8 cellular contexts compared by ENCODE assay signal in the genomic region with DNA sequence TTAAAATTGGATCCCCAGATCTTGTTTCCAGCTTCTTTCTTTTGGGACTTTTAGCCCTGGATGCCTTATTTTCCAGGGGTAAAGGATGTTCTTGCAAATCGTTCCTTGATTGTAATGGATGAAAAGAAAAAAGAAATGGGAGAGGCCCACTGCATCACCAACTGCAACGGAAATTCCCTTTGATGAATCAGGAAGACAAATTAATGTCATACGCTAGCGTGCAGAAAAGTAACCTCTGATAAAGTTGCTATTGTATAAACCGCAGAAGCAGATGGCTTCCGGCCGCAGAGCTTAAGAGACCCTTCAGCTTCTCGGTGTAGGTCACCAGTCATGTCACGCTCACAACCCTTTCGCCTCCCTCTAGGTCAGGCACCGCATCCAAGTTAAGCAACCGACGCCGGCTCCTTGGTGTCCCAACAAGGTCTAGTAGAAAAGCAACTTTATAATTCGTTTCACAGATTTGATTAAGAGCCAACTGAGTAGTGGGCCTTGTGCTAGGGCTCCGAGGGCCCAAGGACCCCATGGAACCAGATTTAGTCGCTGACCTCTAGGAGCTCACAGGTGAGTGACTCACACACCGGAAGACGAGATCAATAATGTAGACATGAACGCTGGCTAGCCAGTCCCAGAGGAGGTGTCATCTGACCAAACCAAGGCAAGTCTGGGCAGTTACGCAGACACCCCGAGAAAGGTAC. TPM values are rescaled to one million over a fixed set of nuclear protein-coding genes. Genes with fewer than 3 reads are reported as not detected.
DNase-seq lines count a peak whose midpoint lies in the region; ATAC-seq and TF ChIP-seq lines count a peak whose summit lies in the region.

No MANE protein-coding gene starts in this region.

- peak; percentile 46 for DNase-seq in A673 (ENCODE audit: low spot score)
- peak; percentile 94 for DNase-seq in OCI-LY7 (ENCODE audit: low spot score)
- DNase-seq in activated T-cell treated with anti-CD3 and anti-CD28 coated beads, Interleukin-2, amount 50 U/mL, for 4 hours, result peak; percentile 67
- peak; percentile 88 for DNase-seq in fibroblast of pulmonary artery (ENCODE audit: low read depth)
- DNase-seq in omental fat pad (ENCODE audit: low spot score), result peak; percentile 44

- H3K36me3 Mint-ChIP-seq in activated T-cell treated with anti-CD3 and anti-CD28 coated beads, Interleukin-2, amount 50 U/mL, for 4 hours (ENCODE audit: insufficient read depth), result peaks cover 16% of the 10 kb centered on the region

- H4K20me1 ChIP-seq in OCI-LY7 (ENCODE audit: insufficient read depth, low read length), result peaks cover 28% of the 10 kb centered on the region

- H3K4me3 ChIP-seq in A673 (ENCODE audit: low read depth, low read length, poor library complexity, severe bottlenecking), result peak overlapping the region; percentile 67
- peak overlapping the region; percentile 79 for H3K4me3 ChIP-seq in OCI-LY7 (ENCODE audit: low read depth, low read length, poor library complexity, severe bottlenecking)
- H3K4me3 ChIP-seq in fibroblast of pulmonary artery (replicated peaks; ENCODE audit: low read depth, low read length), result peak overlapping the region; percentile 96
- H3K4me3 ChIP-seq in thymus (ENCODE audit: low read length), result peak overlapping the region; percentile 95

- H3K79me2 ChIP-seq in OCI-LY7 (ENCODE audit: insufficient read depth, low read depth, low read length), result peaks cover 74% of the 10 kb centered on the region

- CTCF ChIA-PET in A673 (lab: Charles Lee) (interaction anchor here (0.5 kb wide), 1 partner anchor 41 kb away, joined by 3 read pairs; no protein-coding TSS in a partner anchor), OCI-LY7 (lab: Charles Lee; ENCODE audit: unreplicated experiment) (interaction anchor here (0.6 to 1.6 kb wide), 2 partner anchors 10 to 865 kb away, joined by 3 to 4 read pairs; partner anchors contain the start of gene TMX2)

- peak overlapping the region; percentile 95 for H3K4me3 Mint-ChIP-seq in activated T-cell treated with anti-CD3 and anti-CD28 coated beads, Interleukin-2, amount 50 U/mL, for 4 hours

- TSS peak; percentile 67 for BruUV-seq in A673 (replicated peaks; lab: Mats Ljungman, UMichigan)
- no TSS peak for BruUV-seq in OCI-LY7 (replicated peaks; lab: Mats Ljungman, UMichigan)

- H3K4me1 Mint-ChIP-seq in activated T-cell treated with anti-CD3 and anti-CD28 coated beads, Interleukin-2, amount 50 U/mL, for 4 hours (ENCODE audit: low read depth), result peaks cover 62% of the 10 kb centered on the region

- peak overlapping the region; percentile 16; the same call in 1 of the 2 replicates for H2AFZ ChIP-seq in OCI-LY7 (ENCODE audit: low read length)

- ATAC-seq in HG03066 (IDR thresholded peaks at IDR 0.05; ENCODE audit: low read depth, unreplicated experiment), result peak; percentile 52
- peak; percentile 31 to 36 for ATAC-seq in activated T-cell treated with anti-CD3 and anti-CD28 coated beads, Interleukin-2, amount 50 U/mL, for 4 hours
- peak; percentile 1 for ATAC-seq in omental fat pad (ENCODE audit: low FRiP score)

- no peaks in the 10 kb centered on the region for H3K9me2 ChIP-seq in OCI-LY7 (ENCODE audit: insufficient read depth, low read length)

- TF ChIP-seq CTCF in A673 (conservative IDR thresholded peaks at IDR 0.05; ENCODE audit: low read depth, low read length) (no peak), OCI-LY7 (conservative IDR thresholded peaks at IDR 0.05; ENCODE audit: low read length) (no peak), fibroblast of pulmonary artery (IDR thresholded peaks at IDR 0.05; ENCODE audit: low read length, missing control alignments) (no peak), omental fat pad (IDR thresholded peaks at IDR 0.05) (no peak)

- no peaks in the 10 kb centered on the region for H3K27me3 Mint-ChIP-seq in activated T-cell treated with anti-CD3 and anti-CD28 coated beads, Interleukin-2, amount 50 U/mL, for 4 hours (ENCODE audit: low read depth)

- peak overlapping the region; percentile 96 for H3K4me2 ChIP-seq in OCI-LY7 (ENCODE audit: low read length)

- H3K36me3 ChIP-seq in A673 (ENCODE audit: insufficient read depth, low read length, poor library complexity, severe bottlenecking), result peaks cover 4% of the 10 kb centered on the region
- peaks cover 28% of the 10 kb centered on the region for H3K36me3 ChIP-seq in OCI-LY7 (ENCODE audit: insufficient read depth, low read length)
- no peaks in the 10 kb centered on the region for H3K36me3 ChIP-seq in thymus (ENCODE audit: control insufficient read depth, insufficient read depth)

- intact Hi-C loops in A673 (cut with micrococcal nuclease; ENCODE audit: unreplicated experiment), result loop anchor here (1.0 to 10.0 kb wide), 6 partner anchors 98 to 1253 kb away; partner anchors contain the start of genes TNKS1BP1 and YPEL4
- intact Hi-C loops in OCI-LY7 (cut with micrococcal nuclease; ENCODE audit: unreplicated experiment), result loop anchor here (1.0 to 5.0 kb wide), 11 partner anchors 52 to 1250 kb away; partner anchors contain the start of genes FAM111B, OSBP, SELENOH and ZDHHC5

- no peaks in the 10 kb centered on the region for H3K9me3 Mint-ChIP-seq in activated T-cell treated with anti-CD3 and anti-CD28 coated beads, Interleukin-2, amount 50 U/mL, for 4 hours

- peak; percentile 66 for TF ChIP-seq POLR2A in GM18526 (IDR thresholded peaks at IDR 0.05; ENCODE audit: extremely low read depth, insufficient read length)

- H3K9me3 ChIP-seq in A673 (ENCODE audit: low read depth, low read length, poor library complexity, severe bottlenecking) (no peaks in the 10 kb centered on the region), OCI-LY7 (ENCODE audit: low read length) (no peaks in the 10 kb centered on the region), thymus (ENCODE audit: control insufficient read depth) (no peaks in the 10 kb centered on the region)

- under 1% methylated on average over 22 of the region's 22 CpGs for WGBS in thymus

- POLR2A ChIA-PET in A673 (lab: Charles Lee; ENCODE audit: low non-redundant PET), result no interaction called here
- POLR2A ChIA-PET in OCI-LY7 (lab: Charles Lee), result interaction anchor here (0.6 to 2.8 kb wide), 8 partner anchors 10 to 696 kb away, joined by 3 to 21 read pairs (median 5); no protein-coding TSS in a partner anchor

- peak overlapping the region; percentile 100 for H3K27ac ChIP-seq in A673 (ENCODE audit: low read depth, low read length, poor library complexity, severe bottlenecking)
- H3K27ac ChIP-seq in OCI-LY7 (ENCODE audit: low read depth, low read length, poor library complexity, severe bottlenecking), result peak overlapping the region; percentile 95
- H3K27ac ChIP-seq in thymus (ENCODE audit: low read depth), result peak overlapping the region; percentile 100

- H3K4me1 ChIP-seq in A673 (ENCODE audit: insufficient read depth, low read length, poor library complexity, severe bottlenecking) (peaks cover 25% of the 10 kb centered on the region), OCI-LY7 (ENCODE audit: insufficient read depth, low read length, poor library complexity, severe bottlenecking) (peaks cover 41% of the 10 kb centered on the region), thymus (ENCODE audit: control insufficient read depth, insufficient read depth, low read length) (peaks cover 19% of the 10 kb centered on the region)

- H3K27me3 ChIP-seq in A673 (replicated peaks; ENCODE audit: insufficient read depth, low read depth, low read length, poor library complexity), result no peaks in the 10 kb centered on the region
- no peaks in the 10 kb centered on the region for H3K27me3 ChIP-seq in thymus (ENCODE audit: control insufficient read depth, insufficient read depth)

RNA-seq across cellular contexts. Expression of gene ZFP91, which starts 1.3 kb away (rescaled TPM):
- 73.2 and 74.3 TPM in 2 replicates for total RNA-seq in A673 (2021)
- 36.9 and 38.7 TPM in 2 replicates for total RNA-seq in OCI-LY7 (2014; rRNA removed; shearing (Covaris generic))
- 50.9 and 60.5 TPM in 2 replicates for total RNA-seq in OCI-LY7 (2022)
- 10 to 100 TPM; 54.8 to 60.4 (median 54.9) TPM for total RNA-seq in activated T-cell treated with anti-CD3 and anti-CD28 coated beads, Interleukin-2, amount 50 U/mL, for 4 hours
- 10 to 100 TPM; 40.9 to 49.8 (median 46.6) TPM for total RNA-seq in omental fat pad
- 20.2 TPM for polyA plus RNA-seq in thymus

RNA-seq across cellular contexts. Expression of gene LPXN, which starts 1.9 kb away (rescaled TPM):
- total RNA-seq in A673 (2021) (3.3 and 3.8 TPM in 2 replicates), OCI-LY7 (2022) (129 and 130 TPM in 2 replicates), omental fat pad (10 to 100 TPM in 3 of 4 donors, 1 to 10 TPM in 1; 9.8 to 40.7 (median 15.1) TPM)
- 64.1 and 79.3 TPM in 2 replicates for total RNA-seq in OCI-LY7 (2014; rRNA removed; shearing (Covaris generic))
- total RNA-seq in activated T-cell treated with anti-CD3 and anti-CD28 coated beads, Interleukin-2, amount 50 U/mL, for 4 hours, result 100 to 1,000 TPM; 102 to 116 (median 115) TPM
- 58.8 TPM for polyA plus RNA-seq in thymus

RNA-seq across cellular contexts. Expression of gene CNTF, which starts 44.9 kb away (rescaled TPM):
- total RNA-seq in A673 (2021) (5.1 and 5.5 TPM in 2 replicates), OCI-LY7 (2022) (3.3 and 3.5 TPM in 2 replicates), omental fat pad (1 to 10 TPM; 2.1 to 2.5 (median 2.4) TPM)
- 3.1 and 3.4 TPM in 2 replicates for total RNA-seq in OCI-LY7 (2014; rRNA removed; shearing (Covaris generic))
- total RNA-seq in activated T-cell treated with anti-CD3 and anti-CD28 coated beads, Interleukin-2, amount 50 U/mL, for 4 hours, result 1 to 10 TPM; 3.5 to 4.3 (median 3.6) TPM
- polyA plus RNA-seq in thymus, result 0.16 TPM

Comparison
In these comparisons a context has a peak if more than half of its experiments do, and no peak if none do; other contexts are left out.
1. Peak in every context shown above with its lines: DNase-seq, ATAC-seq, H3K4me3 ChIP-seq and H3K27ac ChIP-seq.
2. DNase-seq: peak in every context shown above with its lines; median percentile 94 in OCI-LY7; 88 in fibroblast of pulmonary artery; 67 in activated T-cell treated with anti-CD3 and anti-CD28 coated beads, Interleukin-2, amount 50 U/mL, for 4 hours; 46 in A673; 44 in omental fat pad.
3. ATAC-seq: peak in every context shown above with its lines; median percentile 52 in HG03066; 34 in activated T-cell treated with anti-CD3 and anti-CD28 coated beads, Interleukin-2, amount 50 U/mL, for 4 hours; 1 in omental fat pad.